ENCODE assay signal across 8 cellular contexts in the genomic region with DNA sequence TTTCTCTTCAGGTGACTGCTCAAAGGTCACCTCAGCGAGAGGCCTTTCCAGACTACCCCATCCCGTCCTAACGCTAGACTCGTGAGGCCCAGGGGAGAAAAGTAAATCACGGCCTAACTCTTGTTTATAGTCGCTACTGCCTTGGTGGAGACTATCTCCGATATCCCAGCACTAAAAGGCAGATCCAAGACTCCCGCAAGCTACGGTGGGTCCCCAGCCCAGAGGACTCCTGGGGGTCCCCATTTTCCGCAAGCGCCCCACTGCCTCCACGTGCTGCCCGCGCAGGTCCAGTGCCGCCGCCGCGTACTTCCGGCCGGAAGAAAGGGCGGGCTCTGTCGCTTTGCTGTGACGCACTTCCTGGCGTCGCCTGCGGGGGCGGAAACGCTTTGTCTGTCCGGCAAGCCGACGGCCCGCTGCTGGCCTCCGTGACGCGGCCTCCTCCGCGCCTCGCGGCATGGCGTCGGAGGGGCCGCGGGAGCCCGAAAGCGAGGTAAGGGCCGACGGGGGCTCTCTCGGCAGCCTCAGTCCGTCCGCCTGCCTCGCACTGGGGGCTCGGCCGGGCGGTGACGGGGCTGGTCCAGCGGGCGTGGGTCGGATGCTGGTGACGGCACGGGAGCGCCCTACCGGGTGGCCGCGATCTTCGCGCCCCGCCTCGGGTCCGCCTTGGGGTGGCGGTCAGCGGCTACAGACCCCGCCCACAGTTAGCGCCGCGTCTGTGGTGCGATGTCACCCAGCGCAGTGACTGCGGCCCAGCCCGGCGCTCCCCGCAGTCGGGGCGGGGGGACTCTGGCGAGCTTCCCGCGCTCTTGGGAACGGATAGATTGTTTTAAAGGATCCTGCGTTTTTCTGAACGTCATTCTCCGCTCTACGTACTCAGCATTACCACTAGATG. TPM values are rescaled to one million over a fixed set of nuclear protein-coding genes. Genes with fewer than 3 reads are reported as not detected.
DNase-seq lines count a peak whose midpoint lies in the region; ATAC-seq and TF ChIP-seq lines count a peak whose summit lies in the region.

SECISBP2 (plus strand) TSS at position 378 of the 892 bp plus-strand sequence; CDS start at position 455, 77 bp downstream.

- peak within 1 kb of the TSS; percentile 99 for H3K27ac Mint-ChIP-seq in activated naive CD8-positive, alpha-beta T cell treated with anti-CD3 and anti-CD28 coated beads, Interleukin-2, amount 50 U/mL, for 24 hours

- ATAC-seq in HG02798 (IDR thresholded peaks at IDR 0.05; ENCODE audit: poor library complexity, unreplicated experiment) (peak; percentile 91), Right ventricle myocardium superior (ENCODE audit: poor library complexity) (peak; percentile 98)
- peak; percentile 94 for ATAC-seq in activated naive CD8-positive, alpha-beta T cell treated with anti-CD3 and anti-CD28 coated beads, Interleukin-2, amount 50 U/mL, for 24 hours

- no peaks in the 10 kb centered on the region for H3K27me3 Mint-ChIP-seq in activated naive CD8-positive, alpha-beta T cell treated with anti-CD3 and anti-CD28 coated beads, Interleukin-2, amount 50 U/mL, for 24 hours

- H3K4me3 Mint-ChIP-seq in activated naive CD8-positive, alpha-beta T cell treated with anti-CD3 and anti-CD28 coated beads, Interleukin-2, amount 50 U/mL, for 24 hours = peak within 1 kb of the TSS; percentile 88

- 0% methylated on average over 47 to 56 of the region's 91 CpGs for WGBS in tibial nerve, 2 donors

- H3K9ac ChIP-seq in parathyroid adenoma = peak within 1 kb of the TSS; percentile 87

- peak; percentile 97 to 98 for TF ChIP-seq EP300 in tibial nerve (IDR thresholded peaks at IDR 0.05)

- TF ChIP-seq POLR2A in tibial nerve (IDR thresholded peaks at IDR 0.05) = peak; percentile 96 to 99

- H3K9me3 Mint-ChIP-seq in activated naive CD8-positive, alpha-beta T cell treated with anti-CD3 and anti-CD28 coated beads, Interleukin-2, amount 50 U/mL, for 24 hours = no peaks in the 10 kb centered on the region

- peak within 1 kb of the TSS; percentile 96 for H3K4me3 ChIP-seq in GM12875 (ENCODE audit: low read depth, low read length)
- H3K4me3 ChIP-seq in parathyroid adenoma (ENCODE audit: low read depth, low read length) = peak within 1 kb of the TSS; percentile 60
- H3K4me3 ChIP-seq in tibial nerve = peak within 1 kb of the TSS; percentile 57 to 90 (median 66)

- H3K27me3 ChIP-seq in parathyroid adenoma (ENCODE audit: control insufficient read depth, insufficient read depth, low read length) (no peaks in the 10 kb centered on the region), tibial nerve (no peaks in the 10 kb centered on the region)

- H3K9me3 ChIP-seq in parathyroid adenoma (ENCODE audit: control insufficient read depth, low read length) (no peaks in the 10 kb centered on the region), tibial nerve (no peaks in the 10 kb centered on the region)

- TF ChIP-seq CTCF in GM12875 (IDR thresholded peaks at IDR 0.05; ENCODE audit: borderline replicate concordance, insufficient read depth, low read depth, low read length) = peak; percentile 60; the same call in 1 of the 2 replicates
- TF ChIP-seq CTCF in parathyroid adenoma (IDR thresholded peaks at IDR 0.05) = no peak
- peak; percentile 61 to 74 (median 74) for TF ChIP-seq CTCF in tibial nerve (IDR thresholded peaks at IDR 0.05)

- H3K4me1 Mint-ChIP-seq in activated naive CD8-positive, alpha-beta T cell treated with anti-CD3 and anti-CD28 coated beads, Interleukin-2, amount 50 U/mL, for 24 hours = peaks cover 89% of the 10 kb centered on the region

- H3K4me2 ChIP-seq in parathyroid adenoma (ENCODE audit: low read length) = peak within 1 kb of the TSS; percentile 72

- H3K36me3 ChIP-seq in parathyroid adenoma (ENCODE audit: control insufficient read depth, insufficient read depth, low read length) (no peaks in the 10 kb centered on the region), tibial nerve (no peaks in the 10 kb centered on the region)

- intact Hi-C loops in Right ventricle myocardium superior (cut with DNase I) = no loop called here

- DNase-seq in NCI-H1417 treated with DMSO at 0.1 percent for 48 hours (lab: John Stamatoyannopoulos, UW) = peak; percentile 90
- DNase-seq in SW480 (ENCODE audit: low spot score) = peak; percentile 98
- DNase-seq in activated naive CD8-positive, alpha-beta T cell treated with anti-CD3 and anti-CD28 coated beads, Interleukin-2, amount 50 U/mL, for 24 hours = peak; percentile 97
- DNase-seq in Right ventricle myocardium superior = peak; percentile 98
- DNase-seq in tibial nerve (ENCODE audit: low spot score in 2 of 2) = peak; percentile 92 to 93

- peaks cover 77% of the 10 kb centered on the region for H3K36me3 Mint-ChIP-seq in activated naive CD8-positive, alpha-beta T cell treated with anti-CD3 and anti-CD28 coated beads, Interleukin-2, amount 50 U/mL, for 24 hours (ENCODE audit: low read depth)

- peaks cover 9% of the 10 kb centered on the region for H3K4me1 ChIP-seq in parathyroid adenoma
- H3K4me1 ChIP-seq in tibial nerve = peaks cover 0 to 45% (median 12%) of the 10 kb centered on the region in 4 donors

- H3K79me2 ChIP-seq in parathyroid adenoma = peaks cover 9% of the 10 kb centered on the region

- H3K27ac ChIP-seq in parathyroid adenoma (peak within 1 kb of the TSS; percentile 95), tibial nerve (peak within 1 kb of the TSS; percentile 93 to 100 (median 99))

- H2AFZ ChIP-seq in parathyroid adenoma = peak within 1 kb of the TSS; percentile 77

RNA-seq across cellular contexts. Expression of gene SECISBP2, which starts in this region (rescaled TPM):
- total RNA-seq in Right ventricle myocardium superior = 14.2 TPM
- 10 to 100 TPM; 57.7 to 77.1 (median 64.8) TPM for total RNA-seq in tibial nerve

Comparison
In these comparisons a context has a peak if more than half of its experiments do, and no peak if none do; other contexts are left out.
1. Peak in every context shown above with its lines: DNase-seq, ATAC-seq, H3K4me3 ChIP-seq and H3K27ac ChIP-seq.